Comparison of ENCODE assay signal across 1 cellular context in the genomic region with DNA sequence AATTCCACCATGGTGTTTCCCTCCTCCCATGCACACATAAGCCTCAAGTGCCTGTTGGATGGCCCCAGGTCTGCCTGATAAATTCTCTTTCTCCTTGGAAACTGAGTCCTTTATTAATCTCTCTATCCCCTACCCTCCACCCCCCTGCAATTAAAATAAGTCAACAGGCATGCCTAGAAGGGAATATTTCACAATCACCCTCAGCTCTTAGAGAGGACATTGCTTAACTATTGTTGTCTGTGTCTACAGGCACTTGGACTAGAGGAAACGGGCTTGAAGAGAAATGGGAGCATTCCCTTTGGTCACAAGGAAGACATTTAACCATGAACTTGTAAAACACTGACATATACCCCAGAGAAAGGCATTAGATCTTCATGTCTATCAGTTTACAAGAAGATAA.
TF ChIP-seq lines count a peak whose summit lies in the region.

No MANE protein-coding gene starts in this region.

TF ChIP-seq in HepG2, 621 proteins besides CTCF, POLR2A, EP300 and RAD21:
- TF ChIP-seq POLR2AphosphoS2 (IDR thresholded peaks at IDR 0.05; ENCODE audit: low read depth, low read length) (no peak), CEBPB (IDR thresholded peaks at IDR 0.05; ENCODE audit: borderline replicate concordance, low read depth, low read length) (peak; percentile 83; the same call in 1 of the 2 replicates)
TF ChIP-seq in HepG2: peak in this region for 1.
